Comparison of ENCODE assay signal across 34 cellular contexts in the genomic region with DNA sequence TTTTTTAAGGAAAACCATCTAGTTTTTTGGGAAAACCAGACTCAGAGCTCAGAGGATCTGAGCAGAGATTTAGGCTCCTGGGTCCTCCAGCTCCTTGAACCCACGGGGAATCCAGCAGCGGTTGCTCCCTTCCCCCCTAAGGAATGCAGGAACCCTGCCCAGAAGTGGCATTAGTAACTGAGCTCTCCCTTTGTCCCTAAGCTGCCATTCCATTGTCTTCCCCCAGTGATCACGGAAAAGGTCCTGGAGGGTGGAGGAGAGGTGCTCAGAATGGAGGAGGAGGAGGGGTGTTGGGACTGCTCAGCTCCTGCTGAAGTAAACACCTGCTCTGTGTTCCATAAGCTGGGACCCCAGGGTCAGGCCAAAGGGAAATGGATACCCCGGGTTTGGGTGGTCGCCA. TPM values are rescaled to one million over a fixed set of nuclear protein-coding genes. Genes with fewer than 3 reads are reported as not detected.
A peak's percentile ranks its signal among the peaks of the same experiment; 100 is the strongest.
DNase-seq lines count a peak whose midpoint lies in the region; ATAC-seq and TF ChIP-seq lines count a peak whose summit lies in the region.
"Had no signal": no experiment of that assay in that cellular context is flagged by ENCODE, and none has a peak within 500 bp of the region (broad histone marks: within the 10 kb centered on the region; RNA-seq: fewer than 3 reads in every experiment).

No MANE protein-coding gene starts in this region.

- H3K9ac ChIP-seq in ES-I3 (ENCODE audit: low read depth, low read length) (0 out of 2 replicates have a peak overlapping the region, but pooled peaks have one; percentile 24), endodermal cell (ENCODE audit: extremely low read depth, low read length, poor library complexity, severe bottlenecking) (no peak overlapping the region), neural progenitor cell (no peak overlapping the region)
- H3K9ac ChIP-seq: GM23248 had no signal

- H3K9me3 ChIP-seq in ES-I3 (ENCODE audit: control insufficient read depth, insufficient read depth, low read length) (no peaks in the 10 kb centered on the region), endodermal cell (ENCODE audit: control insufficient read depth, low read length) (no peaks in the 10 kb centered on the region), neural progenitor cell (ENCODE audit: low read depth) (no peaks in the 10 kb centered on the region)
- H3K9me3 ChIP-seq: left ventricle myocardium inferior, spleen, testis had no signal

- H3K27ac Mint-ChIP-seq in endodermal cell (peak overlapping the region; percentile 85), neural progenitor cell (no peak overlapping the region)
- H3K27ac Mint-ChIP-seq: activated naive CD8-positive, alpha-beta T cell; activated T-helper 17 cell treated with anti-CD3 and anti-CD28 coated beads, Interleukin-2, amount 50 U/mL, for 72 hours; immature natural killer cell had no signal

- DNase-seq in M059J (ENCODE audit: low read depth): peak; percentile 42
- DNase-seq in endodermal cell: peak; percentile 84
- peak; percentile 86 for DNase-seq in neural progenitor cell (ENCODE audit: low spot score)
- no peak for DNase-seq in GM10266 (ENCODE audit: extremely low spot score)
- no peak for DNase-seq in NCI-H526 treated with DMSO at 0.1 percent for 48 hours (lab: John Stamatoyannopoulos, UW)
- no peak for DNase-seq in NCI-H774 (lab: John Stamatoyannopoulos, UW)
- DNase-seq: activated CD4-positive, alpha-beta T cell treated with anti-CD3 and anti-CD28 coated beads, Interleukin-2, amount 50 U/mL, for 48 hours; activated CD8-positive, alpha-beta memory T cell treated with anti-CD3 and anti-CD28 coated beads, Interleukin-2, amount 50 U/mL, for 4 hours; glutamatergic neuron; GM23248; immature natural killer cell; IMR-90; left ventricle myocardium inferior; naive thymus-derived CD8-positive, alpha-beta T cell; NCI-H1092 treated with DMSO at 0.1 percent for 48 hours; NCI-H1930; NCI-H226; OCI-M1; right cardiac atrium; Right ventricle myocardium superior; spleen; stimulated activated CD4-positive, alpha-beta T cell treated with anti-CD3 and anti-CD28 coated beads, Interleukin-4, amount 100 ng/mL, for 1 hour; stimulated activated naive CD4-positive, alpha-beta T cell; testis had no signal

- H3K27ac ChIP-seq in endodermal cell (ENCODE audit: low read depth, low read length) (no peak overlapping the region), neural progenitor cell (no peak overlapping the region)
- H3K27ac ChIP-seq: GM23248, HL-60, left ventricle myocardium inferior, spleen, testis had no signal

- H4K20me1 ChIP-seq in neural progenitor cell (ENCODE audit: low read depth): no peaks in the 10 kb centered on the region

- H3K4me1 Mint-ChIP-seq in endodermal cell (peaks cover 13% of the 10 kb centered on the region), neural progenitor cell (peaks cover 6% of the 10 kb centered on the region)
- H3K4me1 Mint-ChIP-seq: activated T-helper 17 cell treated with anti-CD3 and anti-CD28 coated beads, Interleukin-2, amount 50 U/mL, for 72 hours; central memory CD8-positive, alpha-beta T cell; immature natural killer cell; naive thymus-derived CD8-positive, alpha-beta T cell had no signal

- H3K79me2 ChIP-seq in neural progenitor cell (ENCODE audit: low read depth): no peaks in the 10 kb centered on the region

- TF ChIP-seq CTCF in endodermal cell (conservative IDR thresholded peaks at IDR 0.05): no peak
- no peak for TF ChIP-seq CTCF in neural progenitor cell (IDR thresholded peaks at IDR 0.05)
- TF ChIP-seq CTCF in GM10266 (IDR thresholded peaks at IDR 0.05; ENCODE audit: control insufficient read depth, insufficient read depth, low read depth, missing control alignments): no peak

- ATAC-seq in HG02763 (IDR thresholded peaks at IDR 0.05; ENCODE audit: unreplicated experiment): no peak
- ATAC-seq: activated T-helper 17 cell treated with anti-CD3 and anti-CD28 coated beads, Interleukin-2, amount 50 U/mL, for 72 hours; naive thymus-derived CD8-positive, alpha-beta T cell; right cardiac atrium had no signal

- H3K4me1 ChIP-seq in ES-I3 (ENCODE audit: insufficient read depth, low read length): peaks cover 15% of the 10 kb centered on the region
- H3K4me1 ChIP-seq in endodermal cell (ENCODE audit: control insufficient read depth, insufficient read depth, low read length): no peaks in the 10 kb centered on the region
- peaks cover 14% of the 10 kb centered on the region for H3K4me1 ChIP-seq in neural progenitor cell
- H3K4me1 ChIP-seq: spleen, testis had no signal

- H3K36me3 ChIP-seq in ES-I3 (ENCODE audit: insufficient read depth, low read length) (no peaks in the 10 kb centered on the region), endodermal cell (ENCODE audit: control insufficient read depth, insufficient read depth, low read length) (no peaks in the 10 kb centered on the region), neural progenitor cell (no peaks in the 10 kb centered on the region)
- H3K36me3 ChIP-seq: left ventricle myocardium inferior, spleen had no signal

- peak overlapping the region; percentile 61 for H3K4me2 ChIP-seq in neural progenitor cell

- no peak overlapping the region for H2AFZ ChIP-seq in neural progenitor cell (replicated peaks)
- H2AFZ ChIP-seq: GM23248 had no signal

- H3F3A ChIP-seq in neural progenitor cell (ENCODE audit: low read depth): peaks cover 14% of the 10 kb centered on the region

- H3K9me3 Mint-ChIP-seq in endodermal cell (no peaks in the 10 kb centered on the region), neural progenitor cell (no peaks in the 10 kb centered on the region)
- H3K9me3 Mint-ChIP-seq: activated T-helper 17 cell treated with anti-CD3 and anti-CD28 coated beads, Interleukin-2, amount 50 U/mL, for 72 hours; central memory CD8-positive, alpha-beta T cell; immature natural killer cell; naive thymus-derived CD8-positive, alpha-beta T cell had no signal

- H3K4me3 ChIP-seq in endodermal cell (ENCODE audit: low read length): no peak overlapping the region
- no peak overlapping the region for H3K4me3 ChIP-seq in neural progenitor cell
- H3K4me3 ChIP-seq: GM23248, left ventricle myocardium inferior, spleen, testis had no signal

- H3K27me3 Mint-ChIP-seq in endodermal cell (ENCODE audit: insufficient read depth): no peaks in the 10 kb centered on the region
- no peaks in the 10 kb centered on the region for H3K27me3 Mint-ChIP-seq in neural progenitor cell (ENCODE audit: insufficient read depth, low read depth)
- H3K27me3 Mint-ChIP-seq: activated naive CD8-positive, alpha-beta T cell; activated T-helper 17 cell treated with anti-CD3 and anti-CD28 coated beads, Interleukin-2, amount 50 U/mL, for 72 hours; central memory CD8-positive, alpha-beta T cell had no signal

- H3K27me3 ChIP-seq in endodermal cell (ENCODE audit: control insufficient read depth, insufficient read depth, low read length, poor library complexity, severe bottlenecking) (no peaks in the 10 kb centered on the region), neural progenitor cell (no peaks in the 10 kb centered on the region)
- H3K27me3 ChIP-seq: spleen, testis had no signal

- 41 to 60% methylated on average over 1 to 5 of the region's 5 CpGs for WGBS in endodermal cell (ENCODE audit: insufficient coverage in 1 of 2, insufficient read length in 1 of 2), 2 experiments

- H3K36me3 Mint-ChIP-seq in endodermal cell (ENCODE audit: low read depth): no peaks in the 10 kb centered on the region
- no peaks in the 10 kb centered on the region for H3K36me3 Mint-ChIP-seq in neural progenitor cell
- H3K36me3 Mint-ChIP-seq: activated naive CD8-positive, alpha-beta T cell; immature natural killer cell; naive thymus-derived CD8-positive, alpha-beta T cell had no signal

- no peak overlapping the region for H3K4me3 Mint-ChIP-seq in endodermal cell
- no peak overlapping the region for H3K4me3 Mint-ChIP-seq in neural progenitor cell
- H3K4me3 Mint-ChIP-seq: activated naive CD8-positive, alpha-beta T cell; activated T-helper 17 cell treated with anti-CD3 and anti-CD28 coated beads, Interleukin-2, amount 50 U/mL, for 72 hours; central memory CD8-positive, alpha-beta T cell; immature natural killer cell; naive thymus-derived CD8-positive, alpha-beta T cell had no signal

RNA-seq across cellular contexts. Expression of a gene that starts 16.8 kb away (rescaled TPM):
- not detected in 2 replicates for total RNA-seq in M059J (2014; rRNA removed; shearing (Covaris generic))
- total RNA-seq in endodermal cell (not detected), neural progenitor cell (ENCODE audit: low replicate concordance) (not detected in 2 replicates)
- polyA plus RNA-seq in endodermal cell (2013, experiment 1 of 2): not detected
- polyA plus RNA-seq in endodermal cell (2013, experiment 2 of 2): not detected
- total RNA-seq: activated T-helper 17 cell treated with anti-CD3 and anti-CD28 coated beads, Interleukin-2, amount 50 U/mL, for 72 hours; dermis microvascular lymphatic vessel endothelial cell; G401; GM23248; IMR-90; left ventricle myocardium inferior; naive thymus-derived CD8-positive, alpha-beta T cell; osteoblast; right cardiac atrium; Right ventricle myocardium superior; spleen had no signal
- polyA plus RNA-seq: AG04450; GM23248; immature natural killer cell; IMR-90; naive thymus-derived CD8-positive, alpha-beta T cell; right cardiac atrium; spleen had no signal

RNA-seq across cellular contexts. Expression of a gene that starts 37.2 kb away (rescaled TPM):
- not detected in 2 replicates for total RNA-seq in M059J (2014; rRNA removed; shearing (Covaris generic))
- not detected for total RNA-seq in endodermal cell
- polyA plus RNA-seq in endodermal cell (2013, experiment 1 of 2): not detected
- not detected for polyA plus RNA-seq in endodermal cell (2013, experiment 2 of 2)
- total RNA-seq in neural progenitor cell (ENCODE audit: low replicate concordance): not detected in 2 replicates
- total RNA-seq: activated T-helper 17 cell treated with anti-CD3 and anti-CD28 coated beads, Interleukin-2, amount 50 U/mL, for 72 hours; dermis microvascular lymphatic vessel endothelial cell; G401; GM23248; IMR-90; left ventricle myocardium inferior; naive thymus-derived CD8-positive, alpha-beta T cell; osteoblast; right cardiac atrium; Right ventricle myocardium superior; spleen; testis had no signal
- polyA plus RNA-seq: AG04450; GM23248; immature natural killer cell; IMR-90; naive thymus-derived CD8-positive, alpha-beta T cell; right cardiac atrium; spleen had no signal

RNA-seq across cellular contexts. Expression of a gene that starts 45.5 kb away (rescaled TPM):
- total RNA-seq in M059J (2014; rRNA removed; shearing (Covaris generic)): not detected in 2 replicates
- total RNA-seq in endodermal cell (not detected), neural progenitor cell (ENCODE audit: low replicate concordance) (not detected in 2 replicates)
- polyA plus RNA-seq in endodermal cell (2013, experiment 1 of 2): not detected
- not detected for polyA plus RNA-seq in endodermal cell (2013, experiment 2 of 2)
- total RNA-seq: activated T-helper 17 cell treated with anti-CD3 and anti-CD28 coated beads, Interleukin-2, amount 50 U/mL, for 72 hours; dermis microvascular lymphatic vessel endothelial cell; G401; GM23248; IMR-90; left ventricle myocardium inferior; naive thymus-derived CD8-positive, alpha-beta T cell; osteoblast; right cardiac atrium; Right ventricle myocardium superior; spleen; testis had no signal
- polyA plus RNA-seq: AG04450; GM23248; immature natural killer cell; IMR-90; naive thymus-derived CD8-positive, alpha-beta T cell; right cardiac atrium; spleen had no signal

RNA-seq across cellular contexts. Expression of a gene that starts 56.7 kb away (rescaled TPM):
- total RNA-seq in M059J (2014; rRNA removed; shearing (Covaris generic)): not detected in 2 replicates
- not detected for total RNA-seq in endodermal cell
- not detected for polyA plus RNA-seq in endodermal cell (2013, experiment 1 of 2)
- polyA plus RNA-seq in endodermal cell (2013, experiment 2 of 2): not detected
- total RNA-seq in neural progenitor cell (ENCODE audit: low replicate concordance): not detected in 2 replicates
- total RNA-seq: activated T-helper 17 cell treated with anti-CD3 and anti-CD28 coated beads, Interleukin-2, amount 50 U/mL, for 72 hours; dermis microvascular lymphatic vessel endothelial cell; G401; GM23248; IMR-90; left ventricle myocardium inferior; naive thymus-derived CD8-positive, alpha-beta T cell; osteoblast; right cardiac atrium; Right ventricle myocardium superior; spleen; testis had no signal
- polyA plus RNA-seq: AG04450; GM23248; immature natural killer cell; IMR-90; naive thymus-derived CD8-positive, alpha-beta T cell; right cardiac atrium; spleen had no signal

RNA-seq across cellular contexts. Expression of a gene that starts 59.9 kb away (rescaled TPM):
- total RNA-seq in M059J (2014; rRNA removed; shearing (Covaris generic)): not detected in 2 replicates
- total RNA-seq in endodermal cell (under 1 TPM; 0.13 to 0.40 TPM), neural progenitor cell (ENCODE audit: low replicate concordance) (under 0.01 and 0.07 TPM in 2 replicates)
- 0.04 TPM for polyA plus RNA-seq in endodermal cell (2013, experiment 1 of 2)
- under 0.01 TPM for polyA plus RNA-seq in endodermal cell (2013, experiment 2 of 2)
- total RNA-seq: dermis microvascular lymphatic vessel endothelial cell; G401; GM23248; IMR-90; left ventricle myocardium inferior; naive thymus-derived CD8-positive, alpha-beta T cell; osteoblast; Right ventricle myocardium superior had no signal
- polyA plus RNA-seq: AG04450; GM23248; immature natural killer cell; IMR-90; naive thymus-derived CD8-positive, alpha-beta T cell; right cardiac atrium had no signal

Comparison
In these comparisons a context has a peak if more than half of its experiments do, and no peak if none do; other contexts are left out.
1. DNase-seq: peak in M059J (single experiment), endodermal cell (single experiment) and neural progenitor cell (single experiment); none in GM10266 (single experiment), NCI-H526 treated with DMSO at 0.1 percent for 48 hours (single experiment) and NCI-H774 (single experiment).